In the genomic region with DNA sequence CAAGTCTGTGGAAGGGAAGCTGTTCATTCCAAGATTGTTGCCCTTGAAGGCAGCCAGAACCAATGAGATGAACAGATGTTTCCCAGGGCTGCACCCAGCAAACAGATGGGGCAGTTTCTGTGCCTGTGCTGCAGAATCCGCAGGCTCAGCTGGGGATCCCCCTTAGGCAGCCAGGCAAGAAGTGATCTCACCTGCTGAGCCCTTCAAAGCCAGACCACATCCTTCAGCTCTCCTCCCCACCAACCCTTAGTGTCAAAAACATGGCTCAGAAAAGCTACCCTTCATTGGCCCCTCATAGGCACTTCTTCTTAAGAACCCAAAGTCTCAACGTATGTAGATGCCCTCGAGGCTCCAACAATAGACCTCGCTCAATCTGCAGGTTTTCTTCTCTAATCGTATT, we compare ENCODE assay signal across 19 cellular contexts.
DNase-seq lines count a peak whose midpoint lies in the region; ATAC-seq lines count a peak whose summit lies in the region.
"Had no signal": no experiment of that assay in that cellular context is flagged by ENCODE, and none has a peak within 500 bp of the region (broad histone marks: within the 10 kb centered on the region; RNA-seq: fewer than 3 reads in every experiment).

No MANE protein-coding gene starts in this region.

- CTCF ChIA-PET in activated CD8-positive, alpha-beta memory T cell treated with anti-CD3 and anti-CD28 coated beads, Interleukin-2, amount 10 ng/mL, durations not matched to agents 7 days and 5 days (lab: Charles Lee) = no interaction called here

- DNase-seq in activated CD8-positive, alpha-beta memory T cell treated with anti-CD3 and anti-CD28 coated beads, Interleukin-2, amount 10 ng/mL, durations not matched to agents 7 days and 5 days = no peak
- DNase-seq in activated CD8-positive, alpha-beta memory T cell treated with anti-CD3 and anti-CD28 coated beads for 24 hours = no peak
- DNase-seq in activated CD8-positive, alpha-beta memory T cell treated with anti-CD3 and anti-CD28 coated beads, Interleukin-2, amount 50 U/mL, for 4 hours = peak; percentile 24
- DNase-seq in stimulated activated CD8-positive, alpha-beta memory T cell treated with anti-CD3 and anti-CD28 coated beads, Interleukin-15, amount 100 ng/mL, for 48 hours (ENCODE audit: low read depth in 2 of 2) = peak; percentile 5 to 14
- no peak for DNase-seq in NCI-H2107 treated with DMSO at 0.1 percent for 48 hours (lab: John Stamatoyannopoulos, UW; ENCODE audit: unreplicated experiment)
- no peak for DNase-seq in GOT3 (lab: John Stamatoyannopoulos, UW)
- no peak for DNase-seq in activated CD4-positive, CD25-positive, alpha-beta regulatory T cell treated with anti-CD3 and anti-CD28 coated beads, Interleukin-2, amount 50 U/mL, for 72 hours
- DNase-seq: amygdala, cortex of kidney, heart right ventricle, KG1, kidney, midbrain, NCI-H2029, ovary, SHP77 treated with DMSO at 0.1 percent for 48 hours, T1000, thyroid gland had no signal

- peaks cover 4% of the 10 kb centered on the region for H3K4me1 Mint-ChIP-seq in activated CD8-positive, alpha-beta memory T cell treated with anti-CD3 and anti-CD28 coated beads, Interleukin-2, amount 10 ng/mL, durations not matched to agents 7 days and 5 days

- no peak overlapping the region for H3K4me3 Mint-ChIP-seq in activated CD8-positive, alpha-beta memory T cell treated with anti-CD3 and anti-CD28 coated beads, Interleukin-2, amount 10 ng/mL, durations not matched to agents 7 days and 5 days

- peak; percentile 53 for ATAC-seq in activated CD8-positive, alpha-beta memory T cell treated with anti-CD3 and anti-CD28 coated beads, Interleukin-2, amount 10 ng/mL, durations not matched to agents 7 days and 5 days
- peak; percentile 55 for ATAC-seq in GM21717 (IDR thresholded peaks at IDR 0.05; ENCODE audit: unreplicated experiment)

- H3K9me3 Mint-ChIP-seq in activated CD8-positive, alpha-beta memory T cell treated with anti-CD3 and anti-CD28 coated beads, Interleukin-2, amount 10 ng/mL, durations not matched to agents 7 days and 5 days (ENCODE audit: low read depth) = no peaks in the 10 kb centered on the region

- no peaks in the 10 kb centered on the region for H3K36me3 Mint-ChIP-seq in activated CD8-positive, alpha-beta memory T cell treated with anti-CD3 and anti-CD28 coated beads, Interleukin-2, amount 10 ng/mL, durations not matched to agents 7 days and 5 days

- no peaks in the 10 kb centered on the region for H3K27me3 Mint-ChIP-seq in activated CD8-positive, alpha-beta memory T cell treated with anti-CD3 and anti-CD28 coated beads, Interleukin-2, amount 10 ng/mL, durations not matched to agents 7 days and 5 days

- no peak overlapping the region for H3K27ac Mint-ChIP-seq in activated CD8-positive, alpha-beta memory T cell treated with anti-CD3 and anti-CD28 coated beads, Interleukin-2, amount 10 ng/mL, durations not matched to agents 7 days and 5 days

Comparison
In these comparisons a context has a peak if more than half of its experiments do, and no peak if none do; other contexts are left out.
1. DNase-seq: peak in activated CD8-positive, alpha-beta memory T cell treated with anti-CD3 and anti-CD28 coated beads, Interleukin-2, amount 50 U/mL, for 4 hours (single experiment) and stimulated activated CD8-positive, alpha-beta memory T cell treated with anti-CD3 and anti-CD28 coated beads, Interleukin-15, amount 100 ng/mL, for 48 hours (2 of 2); none in activated CD8-positive, alpha-beta memory T cell treated with anti-CD3 and anti-CD28 coated beads, Interleukin-2, amount 10 ng/mL, durations not matched to agents 7 days and 5 days (single experiment), activated CD8-positive, alpha-beta memory T cell treated with anti-CD3 and anti-CD28 coated beads for 24 hours (single experiment), NCI-H2107 treated with DMSO at 0.1 percent for 48 hours (single experiment), GOT3 (single experiment) and activated CD4-positive, CD25-positive, alpha-beta regulatory T cell treated with anti-CD3 and anti-CD28 coated beads, Interleukin-2, amount 50 U/mL, for 72 hours (single experiment).